7 cellular contexts compared by ENCODE assay signal in the genomic region with DNA sequence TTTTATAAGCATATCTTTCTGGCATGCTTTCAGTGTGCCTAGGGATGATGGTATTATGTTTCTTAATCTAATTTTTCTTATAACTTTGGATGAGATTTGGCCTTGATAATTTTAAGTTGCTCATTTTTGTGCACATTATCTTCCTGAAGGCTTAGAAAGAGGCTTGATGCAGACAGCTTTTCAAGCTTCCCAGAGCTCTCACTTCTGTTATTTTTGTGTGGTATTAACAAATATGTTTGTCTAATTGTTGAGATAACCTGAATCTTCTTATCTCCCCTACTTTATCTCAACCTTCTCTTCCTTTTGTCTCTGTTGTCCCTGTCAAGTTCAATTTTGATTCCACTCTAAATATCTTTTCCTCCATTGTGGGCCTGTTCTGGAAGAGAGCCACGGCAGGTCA.
"Had no signal": no experiment of that assay in that cellular context is flagged by ENCODE, and none has a peak within 500 bp of the region (broad histone marks: within the 10 kb centered on the region; RNA-seq: fewer than 3 reads in every experiment).

No MANE protein-coding gene starts in this region.

- H3K4me3 ChIP-seq: GM12878 had no signal

- DNase-seq: GDM1, GF-D8 had no signal

- FAIRE-seq: GM12878, GM12891, GM12892, GM18507, GM19239 had no signal

- ATAC-seq: GM12878 had no signal
